ENCODE assay signal across 15 cellular contexts in the genomic region with DNA sequence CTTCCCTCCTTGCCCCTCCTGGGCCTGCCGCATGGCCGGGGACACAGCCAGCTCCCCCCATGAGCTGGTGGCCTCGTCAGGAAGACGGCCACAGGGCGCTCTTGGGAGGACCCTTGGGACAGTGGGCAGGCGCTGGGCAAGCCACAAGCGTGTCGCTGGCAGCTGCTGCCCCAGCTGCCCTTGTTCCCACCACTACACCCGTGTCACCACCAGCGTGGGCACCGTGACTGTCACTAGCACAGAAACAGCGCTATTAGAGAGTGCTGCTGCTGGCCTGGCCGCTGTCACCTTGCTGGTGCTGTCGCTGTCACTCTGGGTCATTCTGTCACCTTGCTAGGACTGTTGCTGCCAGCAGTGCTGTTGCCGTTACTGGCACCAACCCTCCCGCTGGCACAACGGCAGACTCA.
"Had no signal": no experiment of that assay in that cellular context is flagged by ENCODE, and none has a peak within 500 bp of the region (broad histone marks: within the 10 kb centered on the region; RNA-seq: fewer than 3 reads in every experiment).

No MANE protein-coding gene starts in this region.

- H3K27ac ChIP-seq: parathyroid adenoma, upper lobe of right lung had no signal

- H3K27me3 ChIP-seq: upper lobe of right lung had no signal

- H3K9me3 Mint-ChIP-seq: activated B cell treated with CpG ODN at 0.5 μM for 24 hours; activated CD4-positive, alpha-beta T cell treated with anti-CD3 and anti-CD28 coated beads, Interleukin-2, amount 10 ng/mL, durations not matched to agents 24 days and 14 days; activated naive CD8-positive, alpha-beta T cell treated with anti-CD3 and anti-CD28 coated beads, Interleukin-2, amount 50 U/mL, for 24 hours; activated T-helper 1 cell treated with anti-CD3 and anti-CD28 coated beads, Interleukin-12 subunit alpha, Interleukin-12 subunit beta, Interleukin-2, Interleukin-4 antibody, amounts not matched to agents 30 ng/mL and 10 ng/mL and 1 ng/mL, durations not matched to agents 14 hours and 24 hours and 36 hours; central memory CD8-positive, alpha-beta T cell; memory B cell; neural crest cell had no signal

- H3K36me3 ChIP-seq: upper lobe of right lung had no signal

- H3K4me3 Mint-ChIP-seq: activated B cell treated with CpG ODN at 0.5 μM for 24 hours; activated CD4-positive, alpha-beta T cell treated with anti-CD3 and anti-CD28 coated beads, Interleukin-2, amount 10 ng/mL, durations not matched to agents 24 days and 14 days; activated naive CD8-positive, alpha-beta T cell treated with anti-CD3 and anti-CD28 coated beads, Interleukin-2, amount 50 U/mL, for 24 hours; activated T-helper 1 cell treated with anti-CD3 and anti-CD28 coated beads, Interleukin-12 subunit alpha, Interleukin-12 subunit beta, Interleukin-2, Interleukin-4 antibody, amounts not matched to agents 30 ng/mL and 10 ng/mL and 1 ng/mL, durations not matched to agents 14 hours and 24 hours and 36 hours; memory B cell; neural crest cell had no signal

- H3K9ac ChIP-seq: parathyroid adenoma had no signal

- H3K27ac Mint-ChIP-seq: activated B cell treated with CpG ODN at 0.5 μM for 24 hours; activated CD4-positive, alpha-beta T cell treated with anti-CD3 and anti-CD28 coated beads, Interleukin-2, amount 10 ng/mL, durations not matched to agents 24 days and 14 days; activated naive CD8-positive, alpha-beta T cell treated with anti-CD3 and anti-CD28 coated beads, Interleukin-2, amount 50 U/mL, for 24 hours; activated T-helper 1 cell treated with anti-CD3 and anti-CD28 coated beads, Interleukin-12 subunit alpha, Interleukin-12 subunit beta, Interleukin-2, Interleukin-4 antibody, amounts not matched to agents 30 ng/mL and 10 ng/mL and 1 ng/mL, durations not matched to agents 14 hours and 24 hours and 36 hours; memory B cell; T-helper 17 cell had no signal

- H3K4me3 ChIP-seq: upper lobe of right lung had no signal

- H3K36me3 Mint-ChIP-seq: memory B cell had no signal

- H3K9me3 ChIP-seq: upper lobe of right lung had no signal

- DNase-seq: activated B cell treated with CpG ODN at 0.5 μM for 24 hours; activated CD4-positive, alpha-beta T cell treated with anti-CD3 and anti-CD28 coated beads, Interleukin-2, amount 10 ng/mL, durations not matched to agents 24 days and 14 days; activated naive CD4-positive, alpha-beta T cell treated with Interleukin-2 at 50 U/mL for 16 hours; activated naive CD8-positive, alpha-beta T cell treated with anti-CD3 and anti-CD28 coated beads, Interleukin-2, amount 50 U/mL, for 24 hours; effector memory CD4-positive, alpha-beta T cell; left colon; stimulated activated CD4-positive, alpha-beta T cell treated with anti-CD3 and anti-CD28 coated beads, Interleukin-2, amount 100 ng/mL, for 24 hours; stimulated activated naive CD8-positive, alpha-beta T cell treated with anti-CD3 and anti-CD28 coated beads, Interleukin-15, Interleukin-2, amounts not matched to agents 100 U/mL and 50 U/mL, for 24 hours; T-helper 17 cell; upper lobe of right lung had no signal

- H3K27me3 Mint-ChIP-seq: activated B cell treated with CpG ODN at 0.5 μM for 24 hours; activated CD4-positive, alpha-beta T cell treated with anti-CD3 and anti-CD28 coated beads, Interleukin-2, amount 10 ng/mL, durations not matched to agents 24 days and 14 days; activated naive CD8-positive, alpha-beta T cell treated with anti-CD3 and anti-CD28 coated beads, Interleukin-2, amount 50 U/mL, for 24 hours; central memory CD8-positive, alpha-beta T cell; memory B cell; T-helper 17 cell had no signal

- ATAC-seq: activated naive CD8-positive, alpha-beta T cell treated with anti-CD3 and anti-CD28 coated beads, Interleukin-2, amount 50 U/mL, for 24 hours; stimulated activated naive CD8-positive, alpha-beta T cell treated with anti-CD3 and anti-CD28 coated beads, Interleukin-15, Interleukin-2, amounts not matched to agents 100 U/mL and 50 U/mL, for 24 hours; T-helper 17 cell had no signal

- H3K4me1 ChIP-seq: upper lobe of right lung had no signal
